3 cellular contexts compared by ENCODE assay signal in the genomic region with DNA sequence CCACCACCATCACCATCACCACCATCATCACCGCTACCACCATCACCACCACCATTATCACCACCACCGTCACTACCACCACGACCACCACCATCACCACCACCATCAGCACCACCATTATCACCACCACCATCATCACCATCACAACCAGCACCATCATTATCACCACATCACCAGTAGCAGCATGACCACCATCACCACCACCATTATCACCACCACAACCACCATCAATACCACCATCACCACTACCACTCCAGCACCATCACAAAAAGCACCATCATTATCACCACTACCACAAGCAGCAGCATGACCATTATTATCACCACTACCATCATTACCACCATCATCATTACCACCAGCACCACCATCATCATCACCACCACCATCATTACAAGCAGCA.
TF ChIP-seq lines count a peak whose summit lies in the region.

No MANE protein-coding gene starts in this region.

TF ChIP-seq in GM12891, 5 proteins besides CTCF, POLR2A, EP300 and RAD21 (continued from another document):
- TF ChIP-seq POU2F2 (IDR thresholded peaks at IDR 0.05; ENCODE audit: low read depth, low read length), result no peak
- no peak for TF ChIP-seq TAF1 (IDR thresholded peaks at IDR 0.05; ENCODE audit: low read depth, low read length)

TF ChIP-seq in HEK293, 187 proteins besides CTCF, POLR2A, EP300 and RAD21 (continues in another document):
- TF ChIP-seq, protein P1, sequence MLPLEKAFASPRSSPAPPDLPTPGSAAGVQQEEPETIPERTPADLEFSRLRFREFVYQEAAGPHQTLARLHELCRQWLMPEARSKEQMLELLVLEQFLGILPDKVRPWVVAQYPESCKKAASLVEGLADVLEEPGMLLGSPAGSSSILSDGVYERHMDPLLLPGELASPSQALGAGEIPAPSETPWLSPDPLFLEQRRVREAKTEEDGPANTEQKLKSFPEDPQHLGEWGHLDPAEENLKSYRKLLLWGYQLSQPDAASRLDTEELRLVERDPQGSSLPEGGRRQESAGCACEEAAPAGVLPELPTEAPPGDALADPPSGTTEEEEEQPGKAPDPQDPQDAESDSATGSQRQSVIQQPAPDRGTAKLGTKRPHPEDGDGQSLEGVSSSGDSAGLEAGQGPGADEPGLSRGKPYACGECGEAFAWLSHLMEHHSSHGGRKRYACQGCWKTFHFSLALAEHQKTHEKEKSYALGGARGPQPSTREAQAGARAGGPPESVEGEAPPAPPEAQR (tag by site-specific recombination; IDR thresholded peaks at IDR 0.05), result no peak
- TF ChIP-seq ZNF114 (tag by site-specific recombination; IDR thresholded peaks at IDR 0.05) (0 out of 2 replicates have a peak, but pooled peaks have one; percentile 13), OSR2 (tag by site-specific recombination; IDR thresholded peaks at IDR 0.05) (no peak), ZNF223 (tag by site-specific recombination; IDR thresholded peaks at IDR 0.05) (no peak), ZNF366 (tag by site-specific recombination; conservative IDR thresholded peaks at IDR 0.05) (no peak), ZNF529 (tag by site-specific recombination; IDR thresholded peaks at IDR 0.05; ENCODE audit: insufficient replicate concordance) (no peak), ZNF155 (tag by site-specific recombination; IDR thresholded peaks at IDR 0.05) (0 out of 2 replicates have a peak, but pooled peaks have one; percentile 62), ZFP69B (tag by site-specific recombination; IDR thresholded peaks at IDR 0.05) (no peak), ZNF610 (tag by site-specific recombination; IDR thresholded peaks at IDR 0.05; ENCODE audit: borderline replicate concordance) (no peak), ZSCAN23 (tag by site-specific recombination; IDR thresholded peaks at IDR 0.05) (no peak), ZNF785 (tag by site-specific recombination; IDR thresholded peaks at IDR 0.05) (peak; percentile 78; the same call in 1 of the 2 replicates), ZNF658 (tag by site-specific recombination; IDR thresholded peaks at IDR 0.05) (peak; percentile 68; the same call in 1 of the 2 replicates), ZNF157 (tag by site-specific recombination; IDR thresholded peaks at IDR 0.05) (0 out of 2 replicates have a peak, but pooled peaks have one; percentile 20), ZNF521 (tag by site-specific recombination; IDR thresholded peaks at IDR 0.05) (no peak), ZBTB48 (tag by site-specific recombination; IDR thresholded peaks at IDR 0.05) (peak; percentile 36; the same call in 1 of the 2 replicates), GLIS2 (tag by site-specific recombination; IDR thresholded peaks at IDR 0.05) (no peak), SETDB1 (IDR thresholded peaks at IDR 0.05; ENCODE audit: insufficient read length, low read length) (no peak), ZBTB17 (tag by site-specific recombination; IDR thresholded peaks at IDR 0.05) (no peak), ZBTB21 (tag by site-specific recombination; IDR thresholded peaks at IDR 0.05) (no peak), SP7 (tag by site-specific recombination; IDR thresholded peaks at IDR 0.05) (no peak)
- TF ChIP-seq, protein P2, sequence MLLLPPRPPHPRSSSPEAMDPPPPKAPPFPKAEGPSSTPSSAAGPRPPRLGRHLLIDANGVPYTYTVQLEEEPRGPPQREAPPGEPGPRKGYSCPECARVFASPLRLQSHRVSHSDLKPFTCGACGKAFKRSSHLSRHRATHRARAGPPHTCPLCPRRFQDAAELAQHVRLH (tag by site-specific recombination; IDR thresholded peaks at IDR 0.05), result peak; percentile 58; the same call in 1 of the 2 replicates
- TF ChIP-seq, protein P3, sequence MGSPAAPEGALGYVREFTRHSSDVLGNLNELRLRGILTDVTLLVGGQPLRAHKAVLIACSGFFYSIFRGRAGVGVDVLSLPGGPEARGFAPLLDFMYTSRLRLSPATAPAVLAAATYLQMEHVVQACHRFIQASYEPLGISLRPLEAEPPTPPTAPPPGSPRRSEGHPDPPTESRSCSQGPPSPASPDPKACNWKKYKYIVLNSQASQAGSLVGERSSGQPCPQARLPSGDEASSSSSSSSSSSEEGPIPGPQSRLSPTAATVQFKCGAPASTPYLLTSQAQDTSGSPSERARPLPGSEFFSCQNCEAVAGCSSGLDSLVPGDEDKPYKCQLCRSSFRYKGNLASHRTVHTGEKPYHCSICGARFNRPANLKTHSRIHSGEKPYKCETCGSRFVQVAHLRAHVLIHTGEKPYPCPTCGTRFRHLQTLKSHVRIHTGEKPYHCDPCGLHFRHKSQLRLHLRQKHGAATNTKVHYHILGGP (tag by site-specific recombination; IDR thresholded peaks at IDR 0.05), result peak; percentile 50; the same call in 1 of the 2 replicates
- TF ChIP-seq, protein P4, sequence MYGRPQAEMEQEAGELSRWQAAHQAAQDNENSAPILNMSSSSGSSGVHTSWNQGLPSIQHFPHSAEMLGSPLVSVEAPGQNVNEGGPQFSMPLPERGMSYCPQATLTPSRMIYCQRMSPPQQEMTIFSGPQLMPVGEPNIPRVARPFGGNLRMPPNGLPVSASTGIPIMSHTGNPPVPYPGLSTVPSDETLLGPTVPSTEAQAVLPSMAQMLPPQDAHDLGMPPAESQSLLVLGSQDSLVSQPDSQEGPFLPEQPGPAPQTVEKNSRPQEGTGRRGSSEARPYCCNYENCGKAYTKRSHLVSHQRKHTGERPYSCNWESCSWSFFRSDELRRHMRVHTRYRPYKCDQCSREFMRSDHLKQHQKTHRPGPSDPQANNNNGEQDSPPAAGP (tag by site-specific recombination; IDR thresholded peaks at IDR 0.05), result no peak
- TF ChIP-seq, protein P5, sequence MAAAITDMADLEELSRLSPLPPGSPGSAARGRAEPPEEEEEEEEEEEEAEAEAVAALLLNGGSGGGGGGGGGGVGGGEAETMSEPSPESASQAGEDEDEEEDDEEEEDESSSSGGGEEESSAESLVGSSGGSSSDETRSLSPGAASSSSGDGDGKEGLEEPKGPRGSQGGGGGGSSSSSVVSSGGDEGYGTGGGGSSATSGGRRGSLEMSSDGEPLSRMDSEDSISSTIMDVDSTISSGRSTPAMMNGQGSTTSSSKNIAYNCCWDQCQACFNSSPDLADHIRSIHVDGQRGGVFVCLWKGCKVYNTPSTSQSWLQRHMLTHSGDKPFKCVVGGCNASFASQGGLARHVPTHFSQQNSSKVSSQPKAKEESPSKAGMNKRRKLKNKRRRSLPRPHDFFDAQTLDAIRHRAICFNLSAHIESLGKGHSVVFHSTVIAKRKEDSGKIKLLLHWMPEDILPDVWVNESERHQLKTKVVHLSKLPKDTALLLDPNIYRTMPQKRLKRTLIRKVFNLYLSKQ (tag by site-specific recombination; IDR thresholded peaks at IDR 0.05; ENCODE audit: borderline replicate concordance), result no peak
- TF ChIP-seq, protein P6, sequence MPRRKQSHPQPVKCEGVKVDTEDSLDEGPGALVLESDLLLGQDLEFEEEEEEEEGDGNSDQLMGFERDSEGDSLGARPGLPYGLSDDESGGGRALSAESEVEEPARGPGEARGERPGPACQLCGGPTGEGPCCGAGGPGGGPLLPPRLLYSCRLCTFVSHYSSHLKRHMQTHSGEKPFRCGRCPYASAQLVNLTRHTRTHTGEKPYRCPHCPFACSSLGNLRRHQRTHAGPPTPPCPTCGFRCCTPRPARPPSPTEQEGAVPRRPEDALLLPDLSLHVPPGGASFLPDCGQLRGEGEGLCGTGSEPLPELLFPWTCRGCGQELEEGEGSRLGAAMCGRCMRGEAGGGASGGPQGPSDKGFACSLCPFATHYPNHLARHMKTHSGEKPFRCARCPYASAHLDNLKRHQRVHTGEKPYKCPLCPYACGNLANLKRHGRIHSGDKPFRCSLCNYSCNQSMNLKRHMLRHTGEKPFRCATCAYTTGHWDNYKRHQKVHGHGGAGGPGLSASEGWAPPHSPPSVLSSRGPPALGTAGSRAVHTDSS (tag by site-specific recombination; IDR thresholded peaks at IDR 0.05), result peak; percentile 61

TF ChIP-seq in H1, 55 proteins besides CTCF, POLR2A, EP300 and RAD21 (continued from another document):
- TF ChIP-seq, protein P7, sequence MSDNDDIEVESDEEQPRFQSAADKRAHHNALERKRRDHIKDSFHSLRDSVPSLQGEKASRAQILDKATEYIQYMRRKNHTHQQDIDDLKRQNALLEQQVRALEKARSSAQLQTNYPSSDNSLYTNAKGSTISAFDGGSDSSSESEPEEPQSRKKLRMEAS (IDR thresholded peaks at IDR 0.05), result no peak
- TF ChIP-seq SIX5 (IDR thresholded peaks at IDR 0.05; ENCODE audit: low read depth, low read length) (no peak), TAF7 (optimal IDR thresholded peaks at IDR 0.05; ENCODE audit: borderline replicate concordance, low read depth, low read length) (no peak), RFX5 (IDR thresholded peaks at IDR 0.05; ENCODE audit: borderline replicate concordance, low read depth, low read length) (no peak), TAF1 (IDR thresholded peaks at IDR 0.05; ENCODE audit: low read depth, low read length) (no peak), GTF2F1 (IDR thresholded peaks at IDR 0.05; ENCODE audit: borderline replicate concordance, low read depth, low read length) (no peak), SUZ12 (IDR thresholded peaks at IDR 0.05; ENCODE audit: low read length) (no peak), BRCA1 (IDR thresholded peaks at IDR 0.05; ENCODE audit: low read depth, low read length) (no peak), TEAD4 (IDR thresholded peaks at IDR 0.05; ENCODE audit: low read depth, low read length) (no peak), CHD1 (IDR thresholded peaks at IDR 0.05; ENCODE audit: low read depth, low read length) (no peak), KDM4A (IDR thresholded peaks at IDR 0.05; ENCODE audit: low read depth, low read length, severe bottlenecking) (no peak), FOSL1 (IDR thresholded peaks at IDR 0.05; ENCODE audit: insufficient read depth, low read depth, low read length) (no peak), HDAC2 (IDR thresholded peaks at IDR 0.05; ENCODE audit: borderline replicate concordance in 1 of 2, low read depth in 2 of 2, low read length in 2 of 2) (no peak)
- TF ChIP-seq, protein P8, sequence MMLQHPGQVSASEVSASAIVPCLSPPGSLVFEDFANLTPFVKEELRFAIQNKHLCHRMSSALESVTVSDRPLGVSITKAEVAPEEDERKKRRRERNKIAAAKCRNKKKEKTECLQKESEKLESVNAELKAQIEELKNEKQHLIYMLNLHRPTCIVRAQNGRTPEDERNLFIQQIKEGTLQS (IDR thresholded peaks at IDR 0.05; ENCODE audit: insufficient read depth, low read depth, low read length), result no peak
- TF ChIP-seq, protein P9, sequence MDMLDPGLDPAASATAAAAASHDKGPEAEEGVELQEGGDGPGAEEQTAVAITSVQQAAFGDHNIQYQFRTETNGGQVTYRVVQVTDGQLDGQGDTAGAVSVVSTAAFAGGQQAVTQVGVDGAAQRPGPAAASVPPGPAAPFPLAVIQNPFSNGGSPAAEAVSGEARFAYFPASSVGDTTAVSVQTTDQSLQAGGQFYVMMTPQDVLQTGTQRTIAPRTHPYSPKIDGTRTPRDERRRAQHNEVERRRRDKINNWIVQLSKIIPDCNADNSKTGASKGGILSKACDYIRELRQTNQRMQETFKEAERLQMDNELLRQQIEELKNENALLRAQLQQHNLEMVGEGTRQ (IDR thresholded peaks at IDR 0.05; ENCODE audit: low read length), result no peak
